11 cellular contexts compared by ENCODE assay signal in genomic region chr12:6548556-6549378, GRCh38. TPM values are rescaled to one million over a fixed set of nuclear protein-coding genes. Genes with fewer than 3 reads are reported as not detected.
DNase-seq lines count a peak whose midpoint lies in the region; FAIRE-seq and TF ChIP-seq lines count a peak whose summit lies in the region.
"Had no signal": no experiment of that assay in that cellular context is flagged by ENCODE, and none has a peak within 500 bp of the region (broad histone marks: within the 10 kb centered on the region; RNA-seq: fewer than 3 reads in every experiment).

No MANE protein-coding gene starts in this region.

- H3K27me3 Mint-ChIP-seq in neural crest cell (ENCODE audit: low read depth) = no peaks in the 10 kb centered on the region
- H3K27me3 Mint-ChIP-seq: stimulated activated naive CD8-positive, alpha-beta T cell treated with anti-CD3 and anti-CD28 coated beads, Interleukin-15, Interleukin-2, amounts not matched to agents 100 ng/mL and 50 ng/mL, for 24 hours had no signal

- H3K27me3 ChIP-seq in WERI-Rb-1 (ENCODE audit: insufficient read depth, low read depth, severe bottlenecking) (no peaks in the 10 kb centered on the region), BE2C (no peaks in the 10 kb centered on the region)

- H3K9me3 ChIP-seq in WERI-Rb-1 (ENCODE audit: severe bottlenecking) (no peaks in the 10 kb centered on the region), BE2C (no peaks in the 10 kb centered on the region)

- TF ChIP-seq CTCF in neural crest cell (conservative IDR thresholded peaks at IDR 0.05) = no peak
- TF ChIP-seq CTCF in WERI-Rb-1 (IDR thresholded peaks at IDR 0.05; ENCODE audit: low read depth, low read length) = no peak
- no peak for TF ChIP-seq CTCF in BE2C (IDR thresholded peaks at IDR 0.05; ENCODE audit: low read depth, low read length)

- H3K9me3 Mint-ChIP-seq in neural crest cell = no peaks in the 10 kb centered on the region
- H3K9me3 Mint-ChIP-seq: stimulated activated naive CD8-positive, alpha-beta T cell treated with anti-CD3 and anti-CD28 coated beads, Interleukin-15, Interleukin-2, amounts not matched to agents 100 ng/mL and 50 ng/mL, for 24 hours had no signal

- in situ Hi-C loops in ACHN (cut with HindIII; ENCODE audit: low pct_ligation_motif_present, low pct_unique_long_range_greater_than_20kb, low sequenced_read_pairs) = no loop called here

- DNase-seq in ACHN (peak; percentile 33), NOMO-1 treated with dmso at 0.1 percent for 144 hours (lab: John Stamatoyannopoulos, UW; ENCODE audit: unreplicated experiment) (peak; percentile 42), dermis blood vessel endothelial cell (peak; percentile 58), neural crest cell (ENCODE audit: low read depth, low spot score) (no peak), WERI-Rb-1 (no peak), DMS153 (lab: John Stamatoyannopoulos, UW) (no peak), BE2C (no peak), GM19239 (ENCODE audit: insufficient read length, low spot score) (no peak)
- DNase-seq: NCI-H524 treated with DMSO at 0.1 percent for 48 hours had no signal

- peaks cover 7% of the 10 kb centered on the region for H3K36me3 Mint-ChIP-seq in neural crest cell (ENCODE audit: low read depth)

- peaks cover 16% of the 10 kb centered on the region for H3K4me1 Mint-ChIP-seq in neural crest cell

- H3K27ac Mint-ChIP-seq in neural crest cell (ENCODE audit: unreplicated experiment) = peak overlapping the region; percentile 21
- H3K27ac Mint-ChIP-seq: stimulated activated naive CD8-positive, alpha-beta T cell treated with anti-CD3 and anti-CD28 coated beads, Interleukin-15, Interleukin-2, amounts not matched to agents 100 ng/mL and 50 ng/mL, for 24 hours had no signal

- H3K4me1 ChIP-seq in BE2C = peaks cover 18% of the 10 kb centered on the region

- H3K27ac ChIP-seq in WERI-Rb-1 = no peak overlapping the region

- H3K4me3 Mint-ChIP-seq in neural crest cell = no peak overlapping the region
- H3K4me3 Mint-ChIP-seq: stimulated activated naive CD8-positive, alpha-beta T cell treated with anti-CD3 and anti-CD28 coated beads, Interleukin-15, Interleukin-2, amounts not matched to agents 100 ng/mL and 50 ng/mL, for 24 hours had no signal

- peaks cover 75% of the 10 kb centered on the region for H3K36me3 ChIP-seq in WERI-Rb-1
- H3K36me3 ChIP-seq in BE2C = peaks cover 74% of the 10 kb centered on the region

- FAIRE-seq in GM19239 (lab: Jason Lieb, UNC) = no peak
- FAIRE-seq: D721Med had no signal

- H3K4me3 ChIP-seq in WERI-Rb-1 (ENCODE audit: low read depth, low read length) (no peak overlapping the region), BE2C (ENCODE audit: low read depth, low read length) (no peak overlapping the region)

RNA-seq across cellular contexts. Expression of gene IFFO1, which starts 7.1 kb away (rescaled TPM):
- total RNA-seq in dermis blood vessel endothelial cell = 13.1 and 13.6 TPM in 2 replicates
- 27.2 and 28.9 TPM in 2 replicates for total RNA-seq in neural crest cell
- 129 TPM for polyA plus RNA-seq in BE2C (2012; ENCODE audit: insufficient read depth, insufficient read length, low read depth)

RNA-seq across cellular contexts. Expression of gene GAPDH, which starts 14.4 kb away (rescaled TPM):
- 4,017 and 6,422 TPM in 2 replicates for total RNA-seq in dermis blood vessel endothelial cell
- total RNA-seq in neural crest cell = 3,867 and 3,984 TPM in 2 replicates
- polyA plus RNA-seq in BE2C (2012; ENCODE audit: insufficient read depth, insufficient read length, low read depth) = 8,477 TPM

RNA-seq across cellular contexts. Expression of gene NOP2, which starts 19.3 kb away (rescaled TPM):
- total RNA-seq in dermis blood vessel endothelial cell (15.5 and 19.3 TPM in 2 replicates), neural crest cell (73.3 and 75.1 TPM in 2 replicates)
- polyA plus RNA-seq in BE2C (2012; ENCODE audit: insufficient read depth, insufficient read length, low read depth) = 222 TPM

RNA-seq across cellular contexts. Expression of gene NCAPD2, which starts 54.9 kb away (rescaled TPM):
- 28.2 and 102 TPM in 2 replicates for total RNA-seq in dermis blood vessel endothelial cell
- 133 TPM in 2 replicates for total RNA-seq in neural crest cell
- 41.8 TPM for polyA plus RNA-seq in BE2C (2012; ENCODE audit: insufficient read depth, insufficient read length, low read depth)

RNA-seq across cellular contexts. Expression of gene MRPL51, which starts 55.7 kb away (rescaled TPM):
- total RNA-seq in dermis blood vessel endothelial cell (86.4 and 167 TPM in 2 replicates), neural crest cell (262 and 272 TPM in 2 replicates)
- 231 TPM for polyA plus RNA-seq in BE2C (2012; ENCODE audit: insufficient read depth, insufficient read length, low read depth)

Comparison
In these comparisons a context has a peak if more than half of its experiments do, and no peak if none do; other contexts are left out.
1. DNase-seq: peak in ACHN (single experiment), NOMO-1 treated with dmso at 0.1 percent for 144 hours (single experiment) and dermis blood vessel endothelial cell (single experiment); none in neural crest cell (single experiment), WERI-Rb-1 (single experiment), DMS153 (single experiment), BE2C (single experiment) and GM19239 (single experiment).